ENCODE assay signal across 16 cellular contexts in genomic region chr1:54028306-54029251, GRCh38. TPM values are rescaled to one million over a fixed set of nuclear protein-coding genes. Genes with fewer than 3 reads are reported as not detected.
DNase-seq lines count a peak whose midpoint lies in the region; ATAC-seq and TF ChIP-seq lines count a peak whose summit lies in the region.
"Had no signal": no experiment of that assay in that cellular context is flagged by ENCODE, and none has a peak within 500 bp of the region (broad histone marks: within the 10 kb centered on the region; RNA-seq: fewer than 3 reads in every experiment).

No MANE protein-coding gene starts in this region.

- no peak overlapping the region for H3K4me3 ChIP-seq in choroid plexus epithelial cell (ENCODE audit: low read depth, low read length)
- H3K4me3 ChIP-seq in smooth muscle cell: no peak overlapping the region

- H3K9ac ChIP-seq in smooth muscle cell (ENCODE audit: low read depth): no peak overlapping the region

- H3K4me1 ChIP-seq in smooth muscle cell (ENCODE audit: low read depth): no peaks in the 10 kb centered on the region

- no peak overlapping the region for H2AFZ ChIP-seq in smooth muscle cell (ENCODE audit: low read depth)

- H3K36me3 ChIP-seq in smooth muscle cell (ENCODE audit: low read depth): peaks cover 11% of the 10 kb centered on the region

- 84% methylated on average over 3 of the region's 3 CpGs for WGBS in smooth muscle cell (ENCODE audit: low lambda C conversion rate)

- no peaks in the 10 kb centered on the region for H4K20me1 ChIP-seq in smooth muscle cell (ENCODE audit: low read depth)

- ATAC-seq in left lobe of liver: peak; percentile 34
- no peak for ATAC-seq in HG02852 (IDR thresholded peaks at IDR 0.05; ENCODE audit: unreplicated experiment)
- no peak for ATAC-seq in HG02970 (IDR thresholded peaks at IDR 0.05; ENCODE audit: low FRiP score, unreplicated experiment)
- ATAC-seq: activated naive CD4-positive, alpha-beta T cell treated with anti-CD3 and anti-CD28 coated beads, Interleukin-2, amount 50 U/mL, for 72 hours; esophagus mucosa had no signal

- no peaks in the 10 kb centered on the region for H3K9me3 ChIP-seq in smooth muscle cell (replicated peaks; ENCODE audit: low read depth)

- no peak overlapping the region for H3K4me2 ChIP-seq in smooth muscle cell

- DNase-seq in NCI-H2227 treated with DMSO at 0.1 percent for 48 hours (lab: John Stamatoyannopoulos, UW): peak; percentile 55
- DNase-seq in choroid plexus epithelial cell (ENCODE audit: low read depth): peak; percentile 65
- DNase-seq in left lobe of liver (ENCODE audit: low spot score): no peak
- DNase-seq in smooth muscle cell (lab: John Stamatoyannopoulos, UW; ENCODE audit: unreplicated experiment): no peak
- no peak for DNase-seq in NCI-H2081 (lab: John Stamatoyannopoulos, UW)
- DNase-seq: activated CD4-positive, CD25-positive, alpha-beta regulatory T cell; CD4-positive, CD25-positive, alpha-beta regulatory T cell; GDM1; stimulated activated CD8-positive, alpha-beta memory T cell treated with anti-CD3 and anti-CD28 coated beads, Interleukin-4, amount 100 ng/mL, for 48 hours had no signal

- peak overlapping the region; percentile 33 for H3K27ac ChIP-seq in smooth muscle cell (ENCODE audit: low read depth)

- no peaks in the 10 kb centered on the region for H3K79me2 ChIP-seq in smooth muscle cell (ENCODE audit: low read depth)

- no peaks in the 10 kb centered on the region for H3K27me3 ChIP-seq in smooth muscle cell (ENCODE audit: low read depth)

- TF ChIP-seq CTCF in choroid plexus epithelial cell (conservative IDR thresholded peaks at IDR 0.05; ENCODE audit: low read depth, low read length) (no peak), smooth muscle cell (IDR thresholded peaks at IDR 0.05; ENCODE audit: borderline replicate concordance, insufficient read depth, poor library complexity, severe bottlenecking) (no peak)

- peaks cover 10% of the 10 kb centered on the region for H3F3A ChIP-seq in smooth muscle cell (ENCODE audit: low read depth)

RNA-seq across cellular contexts. Expression of gene LDLRAD1, which starts 10.6 kb away (rescaled TPM):
- total RNA-seq in left lobe of liver: 0.63 TPM
- total RNA-seq in smooth muscle cell: not detected in 2 replicates
- not detected in 2 replicates for polyA plus RNA-seq in smooth muscle cell
- total RNA-seq: activated naive CD4-positive, alpha-beta T cell treated with anti-CD3 and anti-CD28 coated beads, Interleukin-2, amount 50 U/mL, for 72 hours; CD4-positive, CD25-positive, alpha-beta regulatory T cell; mononuclear cell; pulmonary artery endothelial cell; urinary bladder had no signal
- polyA plus RNA-seq: CD4-positive, CD25-positive, alpha-beta regulatory T cell; urinary bladder had no signal

RNA-seq across cellular contexts. Expression of gene TMEM59, which starts 24.4 kb away (rescaled TPM):
- 275 TPM for total RNA-seq in left lobe of liver
- total RNA-seq in smooth muscle cell: 358 and 402 TPM in 2 replicates
- 427 and 444 TPM in 2 replicates for polyA plus RNA-seq in smooth muscle cell

RNA-seq across cellular contexts. Expression of gene TCEANC2, which starts 24.8 kb away (rescaled TPM):
- total RNA-seq in left lobe of liver: 2.9 TPM
- total RNA-seq in smooth muscle cell: 2.1 and 4.9 TPM in 2 replicates
- polyA plus RNA-seq in smooth muscle cell: 2.3 and 4.6 TPM in 2 replicates

Comparison
In these comparisons a context has a peak if more than half of its experiments do, and no peak if none do; other contexts are left out.
1. DNase-seq: peak in NCI-H2227 treated with DMSO at 0.1 percent for 48 hours (single experiment) and choroid plexus epithelial cell (single experiment); none in left lobe of liver (single experiment), smooth muscle cell (single experiment) and NCI-H2081 (0 of 2).